ENCODE assay signal across 9 cellular contexts in the genomic region with DNA sequence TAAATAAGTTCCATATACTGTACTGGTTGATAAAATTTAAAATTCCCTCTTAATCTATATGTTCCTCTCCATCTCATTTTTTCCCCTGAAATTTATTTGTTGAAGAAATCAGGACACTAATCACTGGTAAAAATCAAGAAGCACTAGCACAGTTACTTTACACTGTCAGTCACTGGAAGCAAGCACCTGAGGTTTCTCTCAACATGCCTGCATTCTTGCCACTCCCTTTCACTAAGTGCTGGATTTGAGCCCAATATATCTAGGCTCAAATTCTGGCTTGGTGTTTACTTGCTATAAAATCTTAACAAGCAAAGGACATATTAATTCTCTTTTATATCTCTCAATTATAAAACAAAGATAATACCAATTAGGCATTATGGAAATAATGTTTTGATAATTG. TPM values are rescaled to one million over a fixed set of nuclear protein-coding genes. Genes with fewer than 3 reads are reported as not detected.
DNase-seq lines count a peak whose midpoint lies in the region; ATAC-seq and TF ChIP-seq lines count a peak whose summit lies in the region.
"Had no signal": no experiment of that assay in that cellular context is flagged by ENCODE, and none has a peak within 500 bp of the region (broad histone marks: within the 10 kb centered on the region; RNA-seq: fewer than 3 reads in every experiment).

No MANE protein-coding gene starts in this region.

- H3K9me3 Mint-ChIP-seq in MCF 10A (ENCODE audit: unreplicated experiment) = no peaks in the 10 kb centered on the region

- H3K27me3 Mint-ChIP-seq in MCF 10A (ENCODE audit: insufficient read depth, unreplicated experiment) = no peaks in the 10 kb centered on the region
- H3K27me3 Mint-ChIP-seq: B cell had no signal

- peak overlapping the region; percentile 70 for H3K4me3 Mint-ChIP-seq in MCF 10A (ENCODE audit: unreplicated experiment)
- H3K4me3 Mint-ChIP-seq: B cell had no signal

- peak overlapping the region; percentile 98 for H3K27ac Mint-ChIP-seq in MCF 10A (ENCODE audit: low read depth, unreplicated experiment)
- H3K27ac Mint-ChIP-seq: B cell had no signal

- ATAC-seq in heart left ventricle = no peak
- no peak for ATAC-seq in left ventricle myocardium superior

- H3K4me3 ChIP-seq in heart left ventricle (peak overlapping the region in 5 of 12 donors; percentile 6 to 31 (median 24)), uterus (no peak overlapping the region)

- no peaks in the 10 kb centered on the region for H3K9me3 ChIP-seq in heart left ventricle
- H3K9me3 ChIP-seq in uterus = peaks cover 0 to 5% of the 10 kb centered on the region in 2 donors

- H3K4me1 ChIP-seq in heart left ventricle = peaks cover 3 to 55% (median 35%) of the 10 kb centered on the region in 12 donors
- H3K4me1 ChIP-seq in uterus = peaks cover 0 to 11% of the 10 kb centered on the region in 2 donors

- no peak for DNase-seq in heart left ventricle
- DNase-seq in left ventricle myocardium superior = no peak
- DNase-seq in MCF 10A (ENCODE audit: unreplicated experiment) = peak; percentile 87
- peak; percentile 36 for DNase-seq in medulla oblongata (ENCODE audit: extremely low spot score)
- DNase-seq in uterus = peak in 1 of 2 donors; percentile 23
- no peak for DNase-seq in T1000 (lab: John Stamatoyannopoulos, UW)
- DNase-seq in hepatic stellate cell (ENCODE audit: low spot score) = no peak
- DNase-seq in amniotic stem cell (lab: John Stamatoyannopoulos, UW) = no peak

- CTCF ChIA-PET in MCF 10A (lab: Yijun Ruan, JAX) = interaction anchor here (0.7 to 5.7 kb wide), 16 partner anchors 13 to 476 kb away, joined by 3 to 191 read pairs (median 4); partner anchors contain the start of genes PCDHB10, PCDHB11, PCDHB14 and PCDHGC3

- no peak for TF ChIP-seq POLR2A in heart left ventricle (IDR thresholded peaks at IDR 0.05)
- no peak for TF ChIP-seq POLR2A in uterus (IDR thresholded peaks at IDR 0.05)

- POLR2A ChIA-PET in MCF 10A (lab: Yijun Ruan, JAX) = interaction anchor here (0.6 to 6.3 kb wide), 17 partner anchors 12 to 1380 kb away, joined by 3 to 167 read pairs (median 5); partner anchors contain the start of genes PCDHB11, PCDHB14, PCDHGB5 and PCDHGC3

- H3K36me3 Mint-ChIP-seq in MCF 10A (ENCODE audit: insufficient read depth, unreplicated experiment) = peaks cover 63% of the 10 kb centered on the region

- peaks cover 54% of the 10 kb centered on the region for H3K4me1 Mint-ChIP-seq in MCF 10A (ENCODE audit: insufficient read depth, unreplicated experiment)

- H3K27me3 ChIP-seq in heart left ventricle (no peaks in the 10 kb centered on the region), uterus (no peaks in the 10 kb centered on the region)

- H3K27ac ChIP-seq in heart left ventricle (peak overlapping the region; percentile 77 to 94 (median 88)), uterus (peak overlapping the region; percentile 86 to 96)

- BruUV-seq in MCF 10A (replicated peaks; lab: Mats Ljungman, UMichigan) = no TSS peak

- TF ChIP-seq CTCF in heart left ventricle (IDR thresholded peaks at IDR 0.05) (no peak), MCF 10A (IDR thresholded peaks at IDR 0.05; ENCODE audit: unreplicated experiment) (no peak), uterus (IDR thresholded peaks at IDR 0.05) (no peak)

- H3K36me3 ChIP-seq in heart left ventricle = peaks cover 0 to 42% (median 5%) of the 10 kb centered on the region in 9 donors
- no peaks in the 10 kb centered on the region for H3K36me3 ChIP-seq in uterus

- intact Hi-C loops in heart left ventricle (cut with DNase I) = loop anchor here (2.0 to 10.0 kb wide), 26 partner anchors 33 to 478 kb away; partner anchors contain the start of genes PCDHB15 (in 7 of the 10), TAF7 (in 6 of the 10), PCDHGA2 (in 4 of the 10) and PCDHB2 (in 3 of the 10)
- intact Hi-C loops in left ventricle myocardium superior (cut with micrococcal nuclease) = loop anchor here (10.0 kb wide), 1 partner anchor 155 kb away; the partner anchor contains the start of genes PCDHGA9 and PCDHGB6
- intact Hi-C loops in MCF 10A (cut with micrococcal nuclease) = loop anchor here (1.0 to 2.0 kb wide), 6 partner anchors 148 to 519 kb away; partner anchors contain the start of genes PCDHB2, PCDHGA10, PCDHGB3 and TAF7
- intact Hi-C loops in uterus (cut with DNase I; ENCODE audit: low total_unique reads) = no loop called here

RNA-seq across cellular contexts. Expression of gene DIAPH1, which starts 58.7 kb away (rescaled TPM):
- total RNA-seq in heart left ventricle = 100 to 1,000 TPM in 1 of 9 donors, 10 to 100 TPM in 8; 38.8 to 137 (median 61.5) TPM
- polyA plus RNA-seq in heart left ventricle = 10 to 100 TPM; 29.9 to 79.6 TPM
- total RNA-seq in left ventricle myocardium superior = 36.6 TPM
- total RNA-seq in MCF 10A (2022) = 203 and 228 TPM in 2 replicates
- 10 to 100 TPM; 27.7 to 69.4 (median 30.2) TPM for total RNA-seq in uterus

Comparison
In these comparisons a context has a peak if more than half of its experiments do, and no peak if none do; other contexts are left out.
1. DNase-seq: peak in MCF 10A (single experiment) and medulla oblongata (single experiment); none in heart left ventricle (0 of 5), left ventricle myocardium superior (single experiment), T1000 (single experiment), hepatic stellate cell (single experiment) and amniotic stem cell (single experiment).